In the genomic region with DNA sequence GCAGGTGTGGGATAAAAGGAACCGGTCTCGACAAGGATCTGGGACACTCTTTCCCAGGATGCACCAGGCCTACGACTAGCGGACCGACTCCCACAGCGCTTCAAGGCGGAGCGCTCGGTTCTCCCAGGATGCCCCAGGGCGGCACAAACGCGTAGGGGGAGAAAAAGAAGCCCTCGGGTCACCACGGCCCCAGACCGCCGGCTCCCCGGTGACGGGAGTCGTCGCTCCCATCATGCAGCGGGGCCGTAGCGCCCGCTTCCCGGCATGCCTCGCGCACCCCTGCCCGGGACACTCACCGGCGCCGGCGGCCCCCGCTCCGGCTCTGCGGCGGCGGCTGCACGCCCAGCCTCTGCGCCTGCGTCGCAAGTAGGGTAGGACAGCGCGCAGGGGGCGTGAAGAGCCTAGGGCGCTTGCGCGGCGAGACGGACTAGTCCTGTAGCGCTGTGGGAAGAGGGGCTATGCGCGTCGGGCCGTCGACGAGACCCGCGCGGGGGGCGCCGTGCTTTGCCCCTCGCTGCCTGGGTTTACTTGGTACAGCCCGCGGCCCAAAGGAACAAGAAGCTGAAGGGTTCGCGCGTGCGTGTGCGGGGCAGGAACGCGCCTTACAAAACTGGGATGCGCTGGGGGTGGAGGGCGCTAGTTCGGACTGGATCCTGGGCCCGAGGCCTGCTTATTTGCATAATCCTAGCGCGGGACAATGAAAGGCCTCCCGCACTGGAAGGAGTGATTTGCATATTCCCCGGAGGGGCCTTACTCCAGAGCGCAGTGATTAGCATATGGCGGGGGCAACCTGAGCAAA, we compare ENCODE assay signal across 1 cellular context.
TF ChIP-seq lines count a peak whose summit lies in the region.

A gene with protein sequence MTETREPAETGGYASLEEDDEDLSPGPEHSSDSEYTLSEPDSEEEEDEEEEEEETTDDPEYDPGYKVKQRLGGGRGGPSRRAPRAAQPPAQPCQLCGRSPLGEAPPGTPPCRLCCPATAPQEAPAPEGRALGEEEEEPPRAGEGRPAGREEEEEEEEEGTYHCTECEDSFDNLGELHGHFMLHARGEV (minus strand): TSS at position 368 of the 799 bp plus-strand sequence. CDS start 5,325 bp downstream, outside the sequence.

TF ChIP-seq in HepG2, 621 proteins besides CTCF, POLR2A, EP300 and RAD21 (continued from another document and continues in another):
- TF ChIP-seq ZNF160 (CRISPR knock-in tag; IDR thresholded peaks at IDR 0.05) (peak; percentile 88; the same call in 1 of the 2 replicates), RELA (CRISPR knock-in tag; IDR thresholded peaks at IDR 0.05) (no peak), TAF1 (CRISPR knock-in tag; IDR thresholded peaks at IDR 0.05) (peak; percentile 82), KMT2B (CRISPR knock-in tag; IDR thresholded peaks at IDR 0.05) (peak; percentile 55; the same call in 1 of the 2 replicates), ZNF569 (CRISPR knock-in tag; IDR thresholded peaks at IDR 0.05; ENCODE audit: borderline replicate concordance) (no peak), TCF7 (IDR thresholded peaks at IDR 0.05; ENCODE audit: low read depth) (0 out of 2 replicates have a peak, but pooled peaks have one; percentile 18), FOXP1 (IDR thresholded peaks at IDR 0.05) (no peak), FOXP1 (CRISPR knock-in tag; IDR thresholded peaks at IDR 0.05) (no peak), EHMT2 (IDR thresholded peaks at IDR 0.05; ENCODE audit: borderline replicate concordance, low read depth, low read length) (no peak), MLLT10 (CRISPR knock-in tag; IDR thresholded peaks at IDR 0.05) (no peak), CHCHD3 (CRISPR knock-in tag; IDR thresholded peaks at IDR 0.05) (0 out of 2 replicates have a peak, but pooled peaks have one; percentile 19), RFXAP (CRISPR knock-in tag; IDR thresholded peaks at IDR 0.05; ENCODE audit: borderline replicate concordance) (peak; percentile 20), ZMYM4 (CRISPR knock-in tag; IDR thresholded peaks at IDR 0.05) (peak; percentile 10; the same call in 1 of the 2 replicates), BHLHE40 (IDR thresholded peaks at IDR 0.05; ENCODE audit: low read length) (peak; percentile 38; the same call in 1 of the 2 replicates), TBP (CRISPR knock-in tag; IDR thresholded peaks at IDR 0.05) (peak; percentile 25; the same call in 1 of the 2 replicates), ZNF329 (CRISPR knock-in tag; IDR thresholded peaks at IDR 0.05; ENCODE audit: low read depth) (peak; percentile 69), ZMYM2 (CRISPR knock-in tag; IDR thresholded peaks at IDR 0.05) (0 out of 2 replicates have a peak, but pooled peaks have one; percentile 7), ZNF567 (CRISPR knock-in tag; IDR thresholded peaks at IDR 0.05; ENCODE audit: borderline replicate concordance) (peak; percentile 93), POGZ (CRISPR knock-in tag; IDR thresholded peaks at IDR 0.05) (peak; percentile 61; the same call in 1 of the 2 replicates), KDM6A (CRISPR knock-in tag; IDR thresholded peaks at IDR 0.05; ENCODE audit: low read depth) (no peak), ZNF790 (CRISPR knock-in tag; IDR thresholded peaks at IDR 0.05; ENCODE audit: borderline replicate concordance) (peak; percentile 97; the same call in 1 of the 2 replicates), ETV6 (CRISPR knock-in tag; conservative IDR thresholded peaks at IDR 0.05) (peak; percentile 84; the same call in 1 of the 2 replicates), SRSF1 (optimal IDR thresholded peaks at IDR 0.05; ENCODE audit: low read depth, low read length) (peak; percentile 80)
- TF ChIP-seq, protein P1, sequence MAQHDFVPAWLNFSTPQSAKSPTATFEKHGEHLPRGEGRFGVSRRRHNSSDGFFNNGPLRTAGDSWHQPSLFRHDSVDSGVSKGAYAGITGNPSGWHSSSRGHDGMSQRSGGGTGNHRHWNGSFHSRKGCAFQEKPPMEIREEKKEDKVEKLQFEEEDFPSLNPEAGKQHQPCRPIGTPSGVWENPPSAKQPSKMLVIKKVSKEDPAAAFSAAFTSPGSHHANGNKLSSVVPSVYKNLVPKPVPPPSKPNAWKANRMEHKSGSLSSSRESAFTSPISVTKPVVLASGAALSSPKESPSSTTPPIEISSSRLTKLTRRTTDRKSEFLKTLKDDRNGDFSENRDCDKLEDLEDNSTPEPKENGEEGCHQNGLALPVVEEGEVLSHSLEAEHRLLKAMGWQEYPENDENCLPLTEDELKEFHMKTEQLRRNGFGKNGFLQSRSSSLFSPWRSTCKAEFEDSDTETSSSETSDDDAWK (CRISPR knock-in tag; IDR thresholded peaks at IDR 0.05) = no peak
- TF ChIP-seq, protein P2, sequence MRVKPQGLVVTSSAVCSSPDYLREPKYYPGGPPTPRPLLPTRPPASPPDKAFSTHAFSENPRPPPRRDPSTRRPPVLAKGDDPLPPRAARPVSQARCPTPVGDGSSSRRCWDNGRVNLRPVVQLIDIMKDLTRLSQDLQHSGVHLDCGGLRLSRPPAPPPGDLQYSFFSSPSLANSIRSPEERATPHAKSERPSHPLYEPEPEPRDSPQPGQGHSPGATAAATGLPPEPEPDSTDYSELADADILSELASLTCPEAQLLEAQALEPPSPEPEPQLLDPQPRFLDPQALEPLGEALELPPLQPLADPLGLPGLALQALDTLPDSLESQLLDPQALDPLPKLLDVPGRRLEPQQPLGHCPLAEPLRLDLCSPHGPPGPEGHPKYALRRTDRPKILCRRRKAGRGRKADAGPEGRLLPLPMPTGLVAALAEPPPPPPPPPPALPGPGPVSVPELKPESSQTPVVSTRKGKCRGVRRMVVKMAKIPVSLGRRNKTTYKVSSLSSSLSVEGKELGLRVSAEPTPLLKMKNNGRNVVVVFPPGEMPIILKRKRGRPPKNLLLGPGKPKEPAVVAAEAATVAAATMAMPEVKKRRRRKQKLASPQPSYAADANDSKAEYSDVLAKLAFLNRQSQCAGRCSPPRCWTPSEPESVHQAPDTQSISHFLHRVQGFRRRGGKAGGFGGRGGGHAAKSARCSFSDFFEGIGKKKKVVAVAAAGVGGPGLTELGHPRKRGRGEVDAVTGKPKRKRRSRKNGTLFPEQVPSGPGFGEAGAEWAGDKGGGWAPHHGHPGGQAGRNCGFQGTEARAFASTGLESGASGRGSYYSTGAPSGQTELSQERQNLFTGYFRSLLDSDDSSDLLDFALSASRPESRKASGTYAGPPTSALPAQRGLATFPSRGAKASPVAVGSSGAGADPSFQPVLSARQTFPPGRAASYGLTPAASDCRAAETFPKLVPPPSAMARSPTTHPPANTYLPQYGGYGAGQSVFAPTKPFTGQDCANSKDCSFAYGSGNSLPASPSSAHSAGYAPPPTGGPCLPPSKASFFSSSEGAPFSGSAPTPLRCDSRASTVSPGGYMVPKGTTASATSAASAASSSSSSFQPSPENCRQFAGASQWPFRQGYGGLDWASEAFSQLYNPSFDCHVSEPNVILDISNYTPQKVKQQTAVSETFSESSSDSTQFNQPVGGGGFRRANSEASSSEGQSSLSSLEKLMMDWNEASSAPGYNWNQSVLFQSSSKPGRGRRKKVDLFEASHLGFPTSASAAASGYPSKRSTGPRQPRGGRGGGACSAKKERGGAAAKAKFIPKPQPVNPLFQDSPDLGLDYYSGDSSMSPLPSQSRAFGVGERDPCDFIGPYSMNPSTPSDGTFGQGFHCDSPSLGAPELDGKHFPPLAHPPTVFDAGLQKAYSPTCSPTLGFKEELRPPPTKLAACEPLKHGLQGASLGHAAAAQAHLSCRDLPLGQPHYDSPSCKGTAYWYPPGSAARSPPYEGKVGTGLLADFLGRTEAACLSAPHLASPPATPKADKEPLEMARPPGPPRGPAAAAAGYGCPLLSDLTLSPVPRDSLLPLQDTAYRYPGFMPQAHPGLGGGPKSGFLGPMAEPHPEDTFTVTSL (CRISPR knock-in tag; IDR thresholded peaks at IDR 0.05; ENCODE audit: borderline replicate concordance) = no peak; the same call in none of the 2 replicates
- TF ChIP-seq, protein P3, sequence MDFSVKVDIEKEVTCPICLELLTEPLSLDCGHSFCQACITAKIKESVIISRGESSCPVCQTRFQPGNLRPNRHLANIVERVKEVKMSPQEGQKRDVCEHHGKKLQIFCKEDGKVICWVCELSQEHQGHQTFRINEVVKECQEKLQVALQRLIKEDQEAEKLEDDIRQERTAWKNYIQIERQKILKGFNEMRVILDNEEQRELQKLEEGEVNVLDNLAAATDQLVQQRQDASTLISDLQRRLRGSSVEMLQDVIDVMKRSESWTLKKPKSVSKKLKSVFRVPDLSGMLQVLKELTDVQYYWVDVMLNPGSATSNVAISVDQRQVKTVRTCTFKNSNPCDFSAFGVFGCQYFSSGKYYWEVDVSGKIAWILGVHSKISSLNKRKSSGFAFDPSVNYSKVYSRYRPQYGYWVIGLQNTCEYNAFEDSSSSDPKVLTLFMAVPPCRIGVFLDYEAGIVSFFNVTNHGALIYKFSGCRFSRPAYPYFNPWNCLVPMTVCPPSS (IDR thresholded peaks at IDR 0.05) = no peak
- TF ChIP-seq, protein P4, sequence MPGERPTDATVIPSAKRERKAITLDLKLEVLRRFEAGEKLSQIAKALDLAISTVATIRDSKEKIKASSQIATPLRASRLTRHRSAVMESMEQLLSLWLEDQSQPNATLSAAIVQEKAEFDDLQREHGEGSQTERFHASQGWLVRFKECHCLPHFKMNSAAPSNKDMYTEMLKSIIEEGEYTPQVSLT (CRISPR knock-in tag; IDR thresholded peaks at IDR 0.05; ENCODE audit: borderline replicate concordance, low read depth) = no peak
- TF ChIP-seq, protein P5, sequence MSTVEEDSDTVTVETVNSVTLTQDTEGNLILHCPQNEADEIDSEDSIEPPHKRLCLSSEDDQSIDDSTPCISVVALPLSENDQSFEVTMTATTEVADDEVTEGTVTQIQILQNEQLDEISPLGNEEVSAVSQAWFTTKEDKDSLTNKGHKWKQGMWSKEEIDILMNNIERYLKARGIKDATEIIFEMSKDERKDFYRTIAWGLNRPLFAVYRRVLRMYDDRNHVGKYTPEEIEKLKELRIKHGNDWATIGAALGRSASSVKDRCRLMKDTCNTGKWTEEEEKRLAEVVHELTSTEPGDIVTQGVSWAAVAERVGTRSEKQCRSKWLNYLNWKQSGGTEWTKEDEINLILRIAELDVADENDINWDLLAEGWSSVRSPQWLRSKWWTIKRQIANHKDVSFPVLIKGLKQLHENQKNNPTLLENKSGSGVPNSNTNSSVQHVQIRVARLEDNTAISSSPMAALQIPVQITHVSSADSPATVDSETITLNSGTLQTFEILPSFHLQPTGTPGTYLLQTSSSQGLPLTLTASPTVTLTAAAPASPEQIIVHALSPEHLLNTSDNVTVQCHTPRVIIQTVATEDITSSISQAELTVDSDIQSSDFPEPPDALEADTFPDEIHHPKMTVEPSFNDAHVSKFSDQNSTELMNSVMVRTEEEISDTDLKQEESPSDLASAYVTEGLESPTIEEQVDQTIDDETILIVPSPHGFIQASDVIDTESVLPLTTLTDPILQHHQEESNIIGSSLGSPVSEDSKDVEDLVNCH (CRISPR knock-in tag; IDR thresholded peaks at IDR 0.05) = no peak
- TF ChIP-seq, protein P6, sequence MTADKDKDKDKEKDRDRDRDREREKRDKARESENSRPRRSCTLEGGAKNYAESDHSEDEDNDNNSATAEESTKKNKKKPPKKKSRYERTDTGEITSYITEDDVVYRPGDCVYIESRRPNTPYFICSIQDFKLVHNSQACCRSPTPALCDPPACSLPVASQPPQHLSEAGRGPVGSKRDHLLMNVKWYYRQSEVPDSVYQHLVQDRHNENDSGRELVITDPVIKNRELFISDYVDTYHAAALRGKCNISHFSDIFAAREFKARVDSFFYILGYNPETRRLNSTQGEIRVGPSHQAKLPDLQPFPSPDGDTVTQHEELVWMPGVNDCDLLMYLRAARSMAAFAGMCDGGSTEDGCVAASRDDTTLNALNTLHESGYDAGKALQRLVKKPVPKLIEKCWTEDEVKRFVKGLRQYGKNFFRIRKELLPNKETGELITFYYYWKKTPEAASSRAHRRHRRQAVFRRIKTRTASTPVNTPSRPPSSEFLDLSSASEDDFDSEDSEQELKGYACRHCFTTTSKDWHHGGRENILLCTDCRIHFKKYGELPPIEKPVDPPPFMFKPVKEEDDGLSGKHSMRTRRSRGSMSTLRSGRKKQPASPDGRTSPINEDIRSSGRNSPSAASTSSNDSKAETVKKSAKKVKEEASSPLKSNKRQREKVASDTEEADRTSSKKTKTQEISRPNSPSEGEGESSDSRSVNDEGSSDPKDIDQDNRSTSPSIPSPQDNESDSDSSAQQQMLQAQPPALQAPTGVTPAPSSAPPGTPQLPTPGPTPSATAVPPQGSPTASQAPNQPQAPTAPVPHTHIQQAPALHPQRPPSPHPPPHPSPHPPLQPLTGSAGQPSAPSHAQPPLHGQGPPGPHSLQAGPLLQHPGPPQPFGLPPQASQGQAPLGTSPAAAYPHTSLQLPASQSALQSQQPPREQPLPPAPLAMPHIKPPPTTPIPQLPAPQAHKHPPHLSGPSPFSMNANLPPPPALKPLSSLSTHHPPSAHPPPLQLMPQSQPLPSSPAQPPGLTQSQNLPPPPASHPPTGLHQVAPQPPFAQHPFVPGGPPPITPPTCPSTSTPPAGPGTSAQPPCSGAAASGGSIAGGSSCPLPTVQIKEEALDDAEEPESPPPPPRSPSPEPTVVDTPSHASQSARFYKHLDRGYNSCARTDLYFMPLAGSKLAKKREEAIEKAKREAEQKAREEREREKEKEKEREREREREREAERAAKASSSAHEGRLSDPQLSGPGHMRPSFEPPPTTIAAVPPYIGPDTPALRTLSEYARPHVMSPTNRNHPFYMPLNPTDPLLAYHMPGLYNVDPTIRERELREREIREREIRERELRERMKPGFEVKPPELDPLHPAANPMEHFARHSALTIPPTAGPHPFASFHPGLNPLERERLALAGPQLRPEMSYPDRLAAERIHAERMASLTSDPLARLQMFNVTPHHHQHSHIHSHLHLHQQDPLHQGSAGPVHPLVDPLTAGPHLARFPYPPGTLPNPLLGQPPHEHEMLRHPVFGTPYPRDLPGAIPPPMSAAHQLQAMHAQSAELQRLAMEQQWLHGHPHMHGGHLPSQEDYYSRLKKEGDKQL (CRISPR knock-in tag; IDR thresholded peaks at IDR 0.05; ENCODE audit: low read depth) = no peak
- TF ChIP-seq, protein P7, sequence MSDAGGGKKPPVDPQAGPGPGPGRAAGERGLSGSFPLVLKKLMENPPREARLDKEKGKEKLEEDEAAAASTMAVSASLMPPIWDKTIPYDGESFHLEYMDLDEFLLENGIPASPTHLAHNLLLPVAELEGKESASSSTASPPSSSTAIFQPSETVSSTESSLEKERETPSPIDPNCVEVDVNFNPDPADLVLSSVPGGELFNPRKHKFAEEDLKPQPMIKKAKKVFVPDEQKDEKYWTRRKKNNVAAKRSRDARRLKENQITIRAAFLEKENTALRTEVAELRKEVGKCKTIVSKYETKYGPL (CRISPR knock-in tag; IDR thresholded peaks at IDR 0.05) = peak; percentile 84
- TF ChIP-seq, protein P8, sequence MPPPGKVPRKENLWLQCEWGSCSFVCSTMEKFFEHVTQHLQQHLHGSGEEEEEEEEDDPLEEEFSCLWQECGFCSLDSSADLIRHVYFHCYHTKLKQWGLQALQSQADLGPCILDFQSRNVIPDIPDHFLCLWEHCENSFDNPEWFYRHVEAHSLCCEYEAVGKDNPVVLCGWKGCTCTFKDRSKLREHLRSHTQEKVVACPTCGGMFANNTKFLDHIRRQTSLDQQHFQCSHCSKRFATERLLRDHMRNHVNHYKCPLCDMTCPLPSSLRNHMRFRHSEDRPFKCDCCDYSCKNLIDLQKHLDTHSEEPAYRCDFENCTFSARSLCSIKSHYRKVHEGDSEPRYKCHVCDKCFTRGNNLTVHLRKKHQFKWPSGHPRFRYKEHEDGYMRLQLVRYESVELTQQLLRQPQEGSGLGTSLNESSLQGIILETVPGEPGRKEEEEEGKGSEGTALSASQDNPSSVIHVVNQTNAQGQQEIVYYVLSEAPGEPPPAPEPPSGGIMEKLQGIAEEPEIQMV (CRISPR knock-in tag; IDR thresholded peaks at IDR 0.05; ENCODE audit: low read depth) = peak; percentile 90; the same call in 1 of the 2 replicates
- TF ChIP-seq, protein P9, sequence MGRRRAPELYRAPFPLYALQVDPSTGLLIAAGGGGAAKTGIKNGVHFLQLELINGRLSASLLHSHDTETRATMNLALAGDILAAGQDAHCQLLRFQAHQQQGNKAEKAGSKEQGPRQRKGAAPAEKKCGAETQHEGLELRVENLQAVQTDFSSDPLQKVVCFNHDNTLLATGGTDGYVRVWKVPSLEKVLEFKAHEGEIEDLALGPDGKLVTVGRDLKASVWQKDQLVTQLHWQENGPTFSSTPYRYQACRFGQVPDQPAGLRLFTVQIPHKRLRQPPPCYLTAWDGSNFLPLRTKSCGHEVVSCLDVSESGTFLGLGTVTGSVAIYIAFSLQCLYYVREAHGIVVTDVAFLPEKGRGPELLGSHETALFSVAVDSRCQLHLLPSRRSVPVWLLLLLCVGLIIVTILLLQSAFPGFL (CRISPR knock-in tag; IDR thresholded peaks at IDR 0.05) = peak; percentile 38
